Comparison of ENCODE assay signal across 31 cellular contexts in the genomic region with DNA sequence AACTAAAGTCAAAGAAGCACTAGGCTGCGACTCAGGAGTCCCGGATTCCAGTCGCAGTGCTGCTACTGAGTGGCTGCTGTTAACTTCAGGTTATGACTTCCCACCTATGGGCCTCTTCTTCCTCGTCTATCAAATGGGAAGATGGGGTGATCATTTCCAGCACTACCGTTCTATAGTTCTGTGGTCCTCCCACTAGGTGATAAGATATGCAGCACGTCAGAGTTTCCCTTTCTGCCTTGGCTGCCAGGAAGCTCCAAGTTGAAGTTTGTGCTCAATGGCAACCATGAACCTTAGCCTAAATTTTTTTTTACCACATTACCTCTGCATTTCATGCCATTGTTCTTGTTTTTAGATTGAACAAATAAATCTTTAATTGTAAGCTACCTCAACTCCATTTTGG. TPM values are rescaled to one million over a fixed set of nuclear protein-coding genes. Genes with fewer than 3 reads are reported as not detected.
"Had no signal": no experiment of that assay in that cellular context is flagged by ENCODE, and none has a peak within 500 bp of the region (broad histone marks: within the 10 kb centered on the region; RNA-seq: fewer than 3 reads in every experiment).

No MANE protein-coding gene starts in this region.

- H3K36me3 ChIP-seq: ascending aorta, breast epithelium, cardiac muscle cell, colonic mucosa, gastrocnemius medialis, heart left ventricle had no signal

- H3K27ac ChIP-seq: ascending aorta, cardiac muscle cell, colonic mucosa, epithelial cell of prostate, foreskin keratinocyte, gastrocnemius medialis, heart left ventricle, VCaP had no signal

- DNase-seq: activated B cell treated with CpG ODN at 0.5 μM for 24 hours; activated CD4-positive, alpha-beta T cell treated with anti-CD3 and anti-CD28 coated beads for 48 hours; activated CD4-positive, alpha-beta T cell treated with anti-CD3 and anti-CD28 coated beads, Interleukin-2, amount 50 U/mL, for 1 hour; activated CD4-positive, alpha-beta T cell treated with anti-CD3 and anti-CD28 coated beads, Interleukin-2, amount 50 U/mL, for 48 hours; activated CD8-positive, alpha-beta memory T cell treated with anti-CD3 and anti-CD28 coated beads for 24 hours; activated CD8-positive, alpha-beta T cell treated with anti-CD3 and anti-CD28 coated beads for 36 hours; activated gamma-delta T cell; activated naive CD4-positive, alpha-beta T cell; activated naive CD4-positive, alpha-beta T cell treated with anti-CD3 and anti-CD28 coated beads, Interleukin-2, amount 10 ng/mL, durations not matched to agents 7 days and 5 days; activated naive CD8-positive, alpha-beta T cell treated with anti-CD3 and anti-CD28 coated beads, Interleukin-2, amount 10 ng/mL, durations not matched to agents 7 days and 5 days; activated T-cell treated with anti-CD3 and anti-CD28 coated beads, Interleukin-2, amount 50 U/mL, for 4 hours; central memory CD4-positive, alpha-beta T cell; cerebellar nuclear complex; colonic mucosa; effector CD8-positive, alpha-beta T cell; foreskin keratinocyte; gastrocnemius medialis; glutamatergic neuron; heart left ventricle; T-helper 1 cell; T-helper 17 cell; T1000 had no signal

- H3K27me3 ChIP-seq: ascending aorta, breast epithelium, cardiac muscle cell, colonic mucosa, gastrocnemius medialis, heart left ventricle had no signal

- H3K4me3 ChIP-seq: ascending aorta, breast epithelium, cardiac muscle cell, colonic mucosa, gastrocnemius medialis, heart left ventricle had no signal

- H3K9me3 ChIP-seq: ascending aorta, breast epithelium, colonic mucosa, gastrocnemius medialis, heart left ventricle had no signal

- H3K4me1 ChIP-seq: ascending aorta, breast epithelium, colonic mucosa, foreskin keratinocyte, gastrocnemius medialis had no signal

RNA-seq across cellular contexts. Expression of gene ALX4, which starts 38.7 kb away (rescaled TPM):
- total RNA-seq: activated B cell treated with CpG ODN at 0.5 μM for 24 hours; activated CD8-positive, alpha-beta T cell treated with anti-CD3 and anti-CD28 coated beads for 36 hours; activated naive CD4-positive, alpha-beta T cell treated with anti-CD3 and anti-CD28 coated beads, Interleukin-2, amount 50 U/mL, for 72 hours; activated naive CD8-positive, alpha-beta T cell treated with anti-CD3 and anti-CD28 coated beads, Interleukin-2, amount 10 ng/mL, durations not matched to agents 7 days and 5 days; activated T-cell treated with anti-CD3 and anti-CD28 coated beads, Interleukin-2, amount 50 U/mL, for 4 hours; activated T-helper 17 cell treated with anti-CD3 and anti-CD28 coated beads, Interleukin-2, amount 50 U/mL, for 72 hours; ascending aorta; colonic mucosa; dermis microvascular lymphatic vessel endothelial cell; endothelial cell of umbilical vein; foreskin keratinocyte; T-helper 17 cell had no signal
